13 cellular contexts compared by ENCODE assay signal in genomic region chr16:81237282-81237681, GRCh38. TPM values are rescaled to one million over a fixed set of nuclear protein-coding genes. Genes with fewer than 3 reads are reported as not detected.
DNase-seq lines count a peak whose midpoint lies in the region; ATAC-seq and TF ChIP-seq lines count a peak whose summit lies in the region.
"Had no signal": no experiment of that assay in that cellular context is flagged by ENCODE, and none has a peak within 500 bp of the region (broad histone marks: within the 10 kb centered on the region; RNA-seq: fewer than 3 reads in every experiment).

No MANE protein-coding gene starts in this region.

- no peak overlapping the region for H3K4me3 ChIP-seq in astrocyte of the cerebellum (ENCODE audit: low read depth, low read length)
- H3K4me3 ChIP-seq in left ventricle myocardium inferior, result no peak overlapping the region
- no peak overlapping the region for H3K4me3 ChIP-seq in aorta (ENCODE audit: low read length in 2 of 2)

- peak overlapping the region; percentile 86 for H3K27ac ChIP-seq in left ventricle myocardium inferior (replicated peaks)
- H3K27ac ChIP-seq in aorta (ENCODE audit: low read depth in 1 of 2, low read length in 2 of 2), result no peak overlapping the region

- H3K4me1 Mint-ChIP-seq in activated naive CD8-positive, alpha-beta T cell treated with anti-CD3 and anti-CD28 coated beads for 36 hours, result peaks cover 6% of the 10 kb centered on the region

- H3K36me3 ChIP-seq in left ventricle myocardium inferior (no peaks in the 10 kb centered on the region), aorta (ENCODE audit: control insufficient read depth in 1 of 2, insufficient read depth in 2 of 2, low read length in 1 of 2) (no peaks in the 10 kb centered on the region)

- H3K4me3 Mint-ChIP-seq in activated naive CD8-positive, alpha-beta T cell treated with anti-CD3 and anti-CD28 coated beads for 36 hours, result no peak overlapping the region
- H3K4me3 Mint-ChIP-seq: activated CD4-positive, alpha-beta memory T cell treated with anti-CD3 and anti-CD28 coated beads, Interleukin-2, amount 10 ng/mL, durations not matched to agents 7 days and 5 days; CD14-positive monocyte; memory B cell had no signal

- H3K9me3 Mint-ChIP-seq in activated naive CD8-positive, alpha-beta T cell treated with anti-CD3 and anti-CD28 coated beads for 36 hours, result no peaks in the 10 kb centered on the region
- H3K9me3 Mint-ChIP-seq: activated CD4-positive, alpha-beta memory T cell treated with anti-CD3 and anti-CD28 coated beads, Interleukin-2, amount 10 ng/mL, durations not matched to agents 7 days and 5 days; memory B cell had no signal

- H3K4me1 ChIP-seq in left ventricle myocardium inferior (peaks cover 17% of the 10 kb centered on the region), aorta (ENCODE audit: control insufficient read depth in 1 of 2, insufficient read depth in 2 of 2, low read length in 2 of 2) (no peaks in the 10 kb centered on the region)

- TF ChIP-seq CTCF in astrocyte of the cerebellum (IDR thresholded peaks at IDR 0.05; ENCODE audit: low read depth, low read length, missing control alignments) (no peak), left ventricle myocardium inferior (IDR thresholded peaks at IDR 0.05; ENCODE audit: borderline replicate concordance) (no peak)

- no peaks in the 10 kb centered on the region for H3K27me3 Mint-ChIP-seq in activated naive CD8-positive, alpha-beta T cell treated with anti-CD3 and anti-CD28 coated beads for 36 hours
- H3K27me3 Mint-ChIP-seq: activated CD4-positive, alpha-beta memory T cell treated with anti-CD3 and anti-CD28 coated beads, Interleukin-2, amount 10 ng/mL, durations not matched to agents 7 days and 5 days had no signal

- intact Hi-C loops in left ventricle myocardium inferior (cut with micrococcal nuclease), result no loop called here
- intact Hi-C loops in aorta (cut with DNase I), result no loop called here

- H3K36me3 Mint-ChIP-seq in activated naive CD8-positive, alpha-beta T cell treated with anti-CD3 and anti-CD28 coated beads for 36 hours, result no peaks in the 10 kb centered on the region
- H3K36me3 Mint-ChIP-seq: CD14-positive monocyte, memory B cell had no signal

- peak; percentile 43 for DNase-seq in D341Med (ENCODE audit: low spot score)
- peak; percentile 56 for DNase-seq in astrocyte of the cerebellum (ENCODE audit: low read depth)
- DNase-seq in left ventricle myocardium inferior, result peak; percentile 76
- peak; percentile 11 for DNase-seq in pons (ENCODE audit: low spot score)
- DNase-seq in activated naive CD8-positive, alpha-beta T cell treated with anti-CD3 and anti-CD28 coated beads for 36 hours, result no peak
- DNase-seq in central memory CD4-positive, alpha-beta T cell, result no peak
- no peak for DNase-seq in aorta
- DNase-seq: activated CD4-positive, alpha-beta memory T cell treated with anti-CD3 and anti-CD28 coated beads, Interleukin-2, amount 10 ng/mL, durations not matched to agents 7 days and 5 days; NCI-H345; stimulated activated naive CD4-positive, alpha-beta T cell treated with Interleukin-2 at 50 U/mL for 16 hours had no signal

- no peaks in the 10 kb centered on the region for H3K9me3 ChIP-seq in left ventricle myocardium inferior (replicated peaks)
- H3K9me3 ChIP-seq in aorta (ENCODE audit: control insufficient read depth, low read length), result no peaks in the 10 kb centered on the region

- H3K27ac Mint-ChIP-seq in activated naive CD8-positive, alpha-beta T cell treated with anti-CD3 and anti-CD28 coated beads for 36 hours, result no peak overlapping the region
- H3K27ac Mint-ChIP-seq: activated CD4-positive, alpha-beta memory T cell treated with anti-CD3 and anti-CD28 coated beads, Interleukin-2, amount 10 ng/mL, durations not matched to agents 7 days and 5 days; CD14-positive monocyte; memory B cell had no signal

- ATAC-seq in HG02763 (IDR thresholded peaks at IDR 0.05; ENCODE audit: unreplicated experiment) (no peak), aorta (ENCODE audit: low FRiP score) (no peak)

- in situ Hi-C loops in astrocyte of the cerebellum (cut with HindIII; ENCODE audit: low sequenced_read_pairs), result no loop called here

- H3K27me3 ChIP-seq in left ventricle myocardium inferior (ENCODE audit: low read depth) (no peaks in the 10 kb centered on the region), aorta (ENCODE audit: control insufficient read depth in 1 of 2, insufficient read depth in 2 of 2, low read length in 1 of 2) (no peaks in the 10 kb centered on the region)

- 91 to 95% methylated on average over 8 of the region's 8 CpGs for WGBS in aorta, 2 donors

RNA-seq across cellular contexts. Expression of gene BCO1, which starts 1.2 kb away (rescaled TPM):
- total RNA-seq in left ventricle myocardium inferior, result not detected
- not detected for total RNA-seq in activated naive CD8-positive, alpha-beta T cell treated with anti-CD3 and anti-CD28 coated beads for 36 hours
- total RNA-seq in aorta, result not detected
- 1 to 10 TPM in 1 of 2 donors, not detected in 1; 3.5 TPM for polyA plus RNA-seq in aorta
- total RNA-seq: activated CD4-positive, alpha-beta memory T cell treated with anti-CD3 and anti-CD28 coated beads, Interleukin-2, amount 10 ng/mL, durations not matched to agents 7 days and 5 days had no signal
- polyA plus RNA-seq: CD14-positive monocyte had no signal

Comparison
In these comparisons a context has a peak if more than half of its experiments do, and no peak if none do; other contexts are left out.
1. DNase-seq: peak in D341Med (single experiment), astrocyte of the cerebellum (single experiment), left ventricle myocardium inferior (single experiment) and pons (single experiment); none in activated naive CD8-positive, alpha-beta T cell treated with anti-CD3 and anti-CD28 coated beads for 36 hours (single experiment), central memory CD4-positive, alpha-beta T cell (single experiment) and aorta (0 of 2).